In genomic region chrX:49627030-49627777, GRCh38 we compare ENCODE assay signal across 10 cellular contexts. TPM values are rescaled to one million over a fixed set of nuclear protein-coding genes. Genes with fewer than 3 reads are reported as not detected.
DNase-seq lines count a peak whose midpoint lies in the region; ATAC-seq and TF ChIP-seq lines count a peak whose summit lies in the region.
"Had no signal": no experiment of that assay in that cellular context is flagged by ENCODE, and none has a peak within 500 bp of the region (broad histone marks: within the 10 kb centered on the region; RNA-seq: fewer than 3 reads in every experiment).

No MANE protein-coding gene starts in this region.

- H3K27me3 ChIP-seq in spleen (replicated peaks in 1 of 7) = peaks cover 0 to 9% (median 0%) of the 10 kb centered on the region in 7 donors

- H3K9me3 ChIP-seq in spleen = peaks cover 0 to 26% (median 4%) of the 10 kb centered on the region in 8 donors

- no peak overlapping the region for H3K27ac ChIP-seq in spleen

- H3K36me3 Mint-ChIP-seq in activated CD4-positive, alpha-beta T cell treated with anti-CD3 and anti-CD28 coated beads, Interleukin-2, amount 10 ng/mL, durations not matched to agents 24 days and 14 days (ENCODE audit: low read depth) = no peaks in the 10 kb centered on the region

- no peak overlapping the region for H3K27ac Mint-ChIP-seq in activated CD4-positive, alpha-beta T cell treated with anti-CD3 and anti-CD28 coated beads, Interleukin-2, amount 10 ng/mL, durations not matched to agents 24 days and 14 days
- H3K27ac Mint-ChIP-seq: T-helper 1 cell treated with Interleukin-12 subunit alpha and Interleukin-12 subunit beta and Interleukin-4 antibody, amounts not matched to agents 30 μg/mL and 1 μg/mL, for 36 hours had no signal

- DNase-seq in AG20443 (ENCODE audit: low spot score) (peak; percentile 10), GOT3 (lab: John Stamatoyannopoulos, UW) (peak; percentile 1), inferior parietal cortex (ENCODE audit: extremely low spot score) (peak; percentile 2), spleen (no peak), globus pallidus (ENCODE audit: low spot score) (no peak)
- peak; percentile 53 for DNase-seq in activated CD4-positive, alpha-beta T cell treated with anti-CD3 and anti-CD28 coated beads, Interleukin-2, amount 10 ng/mL, durations not matched to agents 24 days and 14 days

- peak overlapping the region in 3 of 8 donors; percentile 5 to 29 (median 25) for H3K4me3 ChIP-seq in spleen

- no peak for TF ChIP-seq POLR2A in spleen (IDR thresholded peaks at IDR 0.05)

- peaks cover 3% of the 10 kb centered on the region for H3K9me3 Mint-ChIP-seq in activated CD4-positive, alpha-beta T cell treated with anti-CD3 and anti-CD28 coated beads, Interleukin-2, amount 10 ng/mL, durations not matched to agents 24 days and 14 days

- ATAC-seq in HG02763 (IDR thresholded peaks at IDR 0.05; ENCODE audit: unreplicated experiment) (no peak), HG03280 (IDR thresholded peaks at IDR 0.05; ENCODE audit: unreplicated experiment) (no peak)

- H3K4me1 Mint-ChIP-seq in activated CD4-positive, alpha-beta T cell treated with anti-CD3 and anti-CD28 coated beads, Interleukin-2, amount 10 ng/mL, durations not matched to agents 24 days and 14 days = no peaks in the 10 kb centered on the region

- TF ChIP-seq CTCF in spleen (IDR thresholded peaks at IDR 0.05 in 8 of 11, conservative IDR thresholded peaks at IDR 0.05 in 3 of 11) = peak in 3 of 11 experiments; percentile 13 to 22 (median 21)

- H3K4me3 Mint-ChIP-seq in activated CD4-positive, alpha-beta T cell treated with anti-CD3 and anti-CD28 coated beads, Interleukin-2, amount 10 ng/mL, durations not matched to agents 24 days and 14 days = no peak overlapping the region
- H3K4me3 Mint-ChIP-seq: T-helper 1 cell treated with Interleukin-12 subunit alpha and Interleukin-12 subunit beta and Interleukin-4 antibody, amounts not matched to agents 30 μg/mL and 1 μg/mL, for 36 hours had no signal

- no peaks in the 10 kb centered on the region for H3K36me3 ChIP-seq in spleen

- H3K4me1 ChIP-seq in spleen = no peaks in the 10 kb centered on the region

- intact Hi-C loops in activated CD4-positive, alpha-beta T cell treated with anti-CD3 and anti-CD28 coated beads, Interleukin-2, amount 10 ng/mL, durations not matched to agents 24 days and 14 days (cut with micrococcal nuclease) = no loop called here
- intact Hi-C loops in spleen (cut with DNase I; ENCODE audit: low total_unique reads) = no loop called here

- 28 to 82% (median 66%) methylated on average over 15 to 36 of the region's 36 CpGs for WGBS in spleen, 5 donors

- H3K27me3 Mint-ChIP-seq in activated CD4-positive, alpha-beta T cell treated with anti-CD3 and anti-CD28 coated beads, Interleukin-2, amount 10 ng/mL, durations not matched to agents 24 days and 14 days = no peaks in the 10 kb centered on the region

RNA-seq across cellular contexts. Expression of gene GAGE1, which starts 28.4 kb away (rescaled TPM):
- total RNA-seq in activated CD4-positive, alpha-beta T cell treated with anti-CD3 and anti-CD28 coated beads, Interleukin-2, amount 10 ng/mL, durations not matched to agents 24 days and 14 days = not detected in 2 replicates
- total RNA-seq in spleen = not detected
- polyA plus RNA-seq in spleen = not detected
- total RNA-seq: fibroblast of villous mesenchyme had no signal

RNA-seq across cellular contexts. Expression of gene GAGE2A, which starts 37.9 kb away (rescaled TPM):
- not detected in 2 replicates for total RNA-seq in activated CD4-positive, alpha-beta T cell treated with anti-CD3 and anti-CD28 coated beads, Interleukin-2, amount 10 ng/mL, durations not matched to agents 24 days and 14 days
- total RNA-seq in spleen = not detected
- polyA plus RNA-seq in spleen = not detected
- total RNA-seq: fibroblast of villous mesenchyme had no signal

RNA-seq across cellular contexts. Expression of gene GAGE12H, which starts 47.5 kb away (rescaled TPM):
- total RNA-seq in activated CD4-positive, alpha-beta T cell treated with anti-CD3 and anti-CD28 coated beads, Interleukin-2, amount 10 ng/mL, durations not matched to agents 24 days and 14 days = not detected in 2 replicates
- not detected for total RNA-seq in spleen
- not detected for polyA plus RNA-seq in spleen
- total RNA-seq: fibroblast of villous mesenchyme had no signal

RNA-seq across cellular contexts. Expression of gene GAGE12G, which starts 57.0 kb away (rescaled TPM):
- total RNA-seq in activated CD4-positive, alpha-beta T cell treated with anti-CD3 and anti-CD28 coated beads, Interleukin-2, amount 10 ng/mL, durations not matched to agents 24 days and 14 days = not detected in 2 replicates
- total RNA-seq in spleen = not detected
- not detected for polyA plus RNA-seq in spleen
- total RNA-seq: fibroblast of villous mesenchyme had no signal

Comparison
In these comparisons a context has a peak if more than half of its experiments do, and no peak if none do; other contexts are left out.
1. DNase-seq: peak in AG20443 (single experiment), GOT3 (single experiment), activated CD4-positive, alpha-beta T cell treated with anti-CD3 and anti-CD28 coated beads, Interleukin-2, amount 10 ng/mL, durations not matched to agents 24 days and 14 days (single experiment) and inferior parietal cortex (single experiment); none in spleen (single experiment) and globus pallidus (single experiment).